Comparison of ENCODE assay signal across 16 cellular contexts in the genomic region with DNA sequence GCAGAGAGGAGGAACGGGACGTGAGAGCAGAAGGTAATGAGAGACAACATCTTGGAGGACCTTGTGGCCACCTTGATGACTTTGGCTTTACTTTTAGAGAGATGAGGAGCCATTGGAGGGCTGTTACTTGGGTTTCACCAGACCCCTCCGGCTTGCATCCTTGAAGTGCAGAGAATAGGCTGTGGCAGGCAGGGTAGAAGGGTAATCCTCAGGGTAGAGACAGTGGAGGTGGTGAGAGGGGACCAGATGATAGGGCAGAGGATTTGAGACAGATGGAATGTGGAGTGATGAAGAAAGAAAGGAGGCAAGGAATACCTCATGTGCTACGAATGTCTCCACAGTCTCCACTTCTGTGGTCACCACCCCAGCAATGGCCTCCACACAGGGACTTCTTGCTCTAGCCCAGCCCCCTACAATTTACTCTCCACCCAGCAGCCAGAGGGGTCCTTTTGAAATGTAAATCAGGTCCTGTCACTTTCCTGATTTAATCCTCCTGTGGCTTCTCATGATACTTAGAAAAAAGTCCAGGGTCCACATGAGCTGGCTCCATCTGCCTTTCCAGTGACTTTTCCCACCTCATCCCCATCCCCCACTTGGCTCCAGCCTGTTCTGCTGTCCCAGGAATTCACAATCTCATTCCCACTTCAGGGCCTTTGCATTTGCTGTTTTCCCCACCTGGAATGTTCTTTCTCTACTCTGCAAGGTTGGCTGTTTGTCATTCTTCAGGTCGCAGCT.
A peak's percentile ranks its signal among the peaks of the same experiment; 100 is the strongest.
DNase-seq lines count a peak whose midpoint lies in the region; ATAC-seq and TF ChIP-seq lines count a peak whose summit lies in the region.
"Had no signal": no experiment of that assay in that cellular context is flagged by ENCODE, and none has a peak within 500 bp of the region (broad histone marks: within the 10 kb centered on the region; RNA-seq: fewer than 3 reads in every experiment).

No MANE protein-coding gene starts in this region.

- H3K9ac ChIP-seq in mesendoderm (ENCODE audit: low read length), result no peak overlapping the region
- H3K9ac ChIP-seq: BLaER1 treated with 17β-estradiol and CSF1 and Interleukin-3, amounts not matched to agents 10 nM and 100 nM had no signal

- H3K56ac ChIP-seq in mesendoderm (ENCODE audit: low read length), result no peak overlapping the region

- H3K27me3 ChIP-seq in right atrium auricular region, result no peaks in the 10 kb centered on the region
- H3K27me3 ChIP-seq in mesendoderm (ENCODE audit: insufficient read depth, low read length, poor library complexity), result no peaks in the 10 kb centered on the region

- in situ Hi-C loops in G401 (cut with HindIII; ENCODE audit: low sequenced_read_pairs), result no loop called here

- H3K79me1 ChIP-seq in mesendoderm (ENCODE audit: low read length), result no peaks in the 10 kb centered on the region

- ATAC-seq in GM18873 (IDR thresholded peaks at IDR 0.05; ENCODE audit: low FRiP score, unreplicated experiment), result no peak
- ATAC-seq: CD8-positive, alpha-beta T cell; GM23338; HCT116 had no signal

- no peak overlapping the region for H2AK5ac ChIP-seq in mesendoderm (ENCODE audit: low read length)

- H4K5ac ChIP-seq in mesendoderm (ENCODE audit: low read length), result no peak overlapping the region

- no peak overlapping the region for H3K18ac ChIP-seq in mesendoderm (ENCODE audit: low read length)

- no peaks in the 10 kb centered on the region for H3K9me3 ChIP-seq in right atrium auricular region
- H3K9me3 ChIP-seq: BLaER1 treated with 17β-estradiol and CSF1 and Interleukin-3, amounts not matched to agents 10 nM and 100 nM had no signal

- H3K4ac ChIP-seq in mesendoderm (ENCODE audit: low read depth, low read length), result no peak overlapping the region

- no peak overlapping the region for H2BK5ac ChIP-seq in mesendoderm (ENCODE audit: low read length)

- no peaks in the 10 kb centered on the region for H3K79me2 ChIP-seq in mesendoderm (ENCODE audit: control insufficient read depth, insufficient read depth, low read length)

- H3K4me3 ChIP-seq in right atrium auricular region (no peak overlapping the region), mesendoderm (ENCODE audit: low read length) (no peak overlapping the region)
- H3K4me3 ChIP-seq: BLaER1 treated with 17β-estradiol and CSF1 and Interleukin-3, amounts not matched to agents 10 nM and 100 nM; GM23338 had no signal

- H3K27ac ChIP-seq in right atrium auricular region (no peak overlapping the region), mesendoderm (ENCODE audit: low read depth, low read length) (no peak overlapping the region)
- H3K27ac ChIP-seq: BLaER1 treated with 17β-estradiol and CSF1 and Interleukin-3, amounts not matched to agents 10 nM and 100 nM; HL-60 had no signal

- no peak overlapping the region for H3K4me2 ChIP-seq in mesendoderm (ENCODE audit: low read length)
- H3K4me2 ChIP-seq: BLaER1 treated with 17β-estradiol and CSF1 and Interleukin-3, amounts not matched to agents 10 nM and 100 nM; GM23338 had no signal

- no peak overlapping the region for H3K23ac ChIP-seq in mesendoderm (ENCODE audit: low read length)

- no peak overlapping the region for H2BK15ac ChIP-seq in mesendoderm (replicated peaks; ENCODE audit: low read depth)

- H2BK120ac ChIP-seq in mesendoderm (ENCODE audit: low read depth, low read length), result no peak overlapping the region

- H3K4me1 ChIP-seq in right atrium auricular region (no peaks in the 10 kb centered on the region), mesendoderm (ENCODE audit: control insufficient read depth, low read depth, low read length) (peaks cover 3% of the 10 kb centered on the region)

- no CpG with 5 or more reads among the region's 5 CpGs for WGBS in mesendoderm (ENCODE audit: extremely low coverage, insufficient coverage, low lambda C conversion rate)

- intact Hi-C loops in cardiac septum (cut with DNase I), result no loop called here

- H4K8ac ChIP-seq in mesendoderm (ENCODE audit: low read depth, low read length), result no peak overlapping the region

- DNase-seq in right atrium auricular region (ENCODE audit: low spot score) (peak; percentile 47), cardiac septum (ENCODE audit: low spot score) (no peak), ecto neural progenitor cell (ENCODE audit: low spot score) (peak; percentile 16), mesendoderm (peak; percentile 52), G401 (ENCODE audit: low spot score) (no peak), HuH-7 (ENCODE audit: low spot score) (no peak)
- DNase-seq: Calu3; CD8-positive, alpha-beta T cell; DMS79 treated with DMSO at 0.1 percent for 48 hours; HFFc6; IMR-90 had no signal

- H3K36me3 ChIP-seq in right atrium auricular region (no peaks in the 10 kb centered on the region), mesendoderm (ENCODE audit: control insufficient read depth, insufficient read depth, low read length) (no peaks in the 10 kb centered on the region)
- H3K36me3 ChIP-seq: BLaER1 treated with 17β-estradiol and CSF1 and Interleukin-3, amounts not matched to agents 10 nM and 100 nM had no signal

- no peak for TF ChIP-seq CTCF in right atrium auricular region (IDR thresholded peaks at IDR 0.05)

Comparison
In these comparisons a context has a peak if more than half of its experiments do, and no peak if none do; other contexts are left out.
1. DNase-seq: peak in right atrium auricular region (single experiment), ecto neural progenitor cell (single experiment) and mesendoderm (single experiment); none in cardiac septum (single experiment), G401 (single experiment) and HuH-7 (single experiment).